In genomic region chr20:50850721-50851286, GRCh38 we compare ENCODE assay signal across 1 cellular context.
TF ChIP-seq lines count a peak whose summit lies in the region.

No MANE protein-coding gene starts in this region.

TF ChIP-seq in H1, 55 proteins besides CTCF, POLR2A, EP300 and RAD21:
- TF ChIP-seq BCL11A (IDR thresholded peaks at IDR 0.05; ENCODE audit: low read depth in 2 of 2, low read length in 2 of 2) (no peak), GTF2F1 (IDR thresholded peaks at IDR 0.05; ENCODE audit: borderline replicate concordance, low read depth, low read length) (no peak), HDAC6 (IDR thresholded peaks at IDR 0.05; ENCODE audit: low read depth, low read length) (no peak), MAX (IDR thresholded peaks at IDR 0.05) (0 out of 2 replicates have a peak, but pooled peaks have one; percentile 11), KDM5A (IDR thresholded peaks at IDR 0.05; ENCODE audit: low read length) (no peak)
